Comparison of ENCODE assay signal across 25 cellular contexts in genomic region chr20:39602649-39603048, GRCh38.
"Had no signal": no experiment of that assay in that cellular context is flagged by ENCODE, and none has a peak within 500 bp of the region (broad histone marks: within the 10 kb centered on the region; RNA-seq: fewer than 3 reads in every experiment).

No MANE protein-coding gene starts in this region.

- DNase-seq: hypothalamus; islet precursor cell; lower lobe of right lung; mammary epithelial cell; mesenchymal stem cell; natural killer cell; nephron progenitor cell; ovary; stimulated activated CD4-positive, alpha-beta T cell treated with anti-CD3 and anti-CD28 coated beads, Interleukin-12 subunit alpha, Interleukin-12 subunit beta, amount 100 ng/mL, for 4 hours; stimulated activated CD4-positive, alpha-beta T cell treated with anti-CD3 and anti-CD28 coated beads, Interleukin-15, amount 100 ng/mL, for 24 hours; stimulated activated CD4-positive, alpha-beta T cell treated with anti-CD3 and anti-CD28 coated beads, Interleukin-2, amount 100 ng/mL, for 24 hours; stimulated activated CD4-positive, alpha-beta T cell treated with anti-CD3 and anti-CD28 coated beads, Interleukin-4, amount 100 ng/mL, for 1 hour; stimulated activated naive B cell treated with anti-CD40 and anti-IgM and Interleukin-4, amounts not matched to agents 10 μg/mL and 1 μg/mL and 100 μg/mL, for 72 hours; stimulated activated naive CD8-positive, alpha-beta T cell treated with anti-CD3 and anti-CD28 coated beads, Interleukin-15, Interleukin-2, amounts not matched to agents 100 U/mL and 50 U/mL, for 24 hours; stomach; testis; thyroid gland; transverse colon; upper lobe of left lung had no signal

- H3K4me1 ChIP-seq: lower lobe of right lung, right atrium auricular region, stomach, testis, thyroid gland, transverse colon, upper lobe of left lung, vagina had no signal

- H3K4me1 Mint-ChIP-seq: natural killer cell; stimulated activated naive B cell treated with anti-CD40 and anti-IgM and Interleukin-4, amounts not matched to agents 10 μg/mL and 1 μg/mL and 100 μg/mL, for 72 hours had no signal

- H3K27me3 ChIP-seq: ovary, right atrium auricular region, stomach, testis, thyroid gland, transverse colon, upper lobe of left lung, vagina had no signal

- H3K27ac ChIP-seq: lower lobe of right lung, ovary, right atrium auricular region, skin epidermis, stomach, testis, thyroid gland, transverse colon, upper lobe of left lung, vagina had no signal

- ATAC-seq: left lobe of liver; lower lobe of right lung; natural killer cell; sciatic nerve; stimulated activated naive B cell treated with anti-CD40 and anti-IgM and Interleukin-4, amounts not matched to agents 10 μg/mL and 1 μg/mL and 100 μg/mL, for 72 hours; stimulated activated naive CD8-positive, alpha-beta T cell treated with anti-CD3 and anti-CD28 coated beads, Interleukin-15, Interleukin-2, amounts not matched to agents 100 U/mL and 50 U/mL, for 24 hours had no signal

- H3K4me3 ChIP-seq: lower lobe of right lung, ovary, right atrium auricular region, skin epidermis, stomach, testis, thyroid gland, transverse colon, upper lobe of left lung, vagina had no signal

- H3K9me3 ChIP-seq: lower lobe of right lung, ovary, right atrium auricular region, stomach, testis, thyroid gland, transverse colon, upper lobe of left lung, vagina had no signal

- H3K27ac Mint-ChIP-seq: natural killer cell; nephron progenitor cell; progenitor cell of endocrine pancreas; stimulated activated naive B cell treated with anti-CD40 and anti-IgM and Interleukin-4, amounts not matched to agents 10 μg/mL and 1 μg/mL and 100 μg/mL, for 72 hours had no signal

- H3K36me3 Mint-ChIP-seq: natural killer cell; stimulated activated naive B cell treated with anti-CD40 and anti-IgM and Interleukin-4, amounts not matched to agents 10 μg/mL and 1 μg/mL and 100 μg/mL, for 72 hours had no signal

- H3K36me3 ChIP-seq: lower lobe of right lung, ovary, right atrium auricular region, stomach, thyroid gland, transverse colon, upper lobe of left lung, vagina had no signal

- H3K4me3 Mint-ChIP-seq: natural killer cell; nephron progenitor cell; stimulated activated naive B cell treated with anti-CD40 and anti-IgM and Interleukin-4, amounts not matched to agents 10 μg/mL and 1 μg/mL and 100 μg/mL, for 72 hours had no signal
